ENCODE assay signal across 8 cellular contexts in genomic region chr16:84647830-84648594, GRCh38. TPM values are rescaled to one million over a fixed set of nuclear protein-coding genes. Genes with fewer than 3 reads are reported as not detected.
DNase-seq lines count a peak whose midpoint lies in the region; ATAC-seq and TF ChIP-seq lines count a peak whose summit lies in the region.

TSS of gene KLHL36 (plus strand) at chr16:84648511. CDS start at chr16:84650868, 2,357 bp downstream.

- no peaks in the 10 kb centered on the region for H3K27me3 ChIP-seq in CD4-positive, alpha-beta T cell (ENCODE audit: control insufficient read depth, insufficient read depth, low read length)
- no peaks in the 10 kb centered on the region; the same call in 1 of the 2 replicates for H3K27me3 ChIP-seq in iPS DF 6.9 (ENCODE audit: control insufficient read depth, insufficient read depth, low read length)
- H3K27me3 ChIP-seq in gastrocnemius medialis = no peaks in the 10 kb centered on the region

- TF ChIP-seq CTCF in CD4-positive, alpha-beta T cell (IDR thresholded peaks at IDR 0.05) = no peak
- TF ChIP-seq CTCF in gastrocnemius medialis (IDR thresholded peaks at IDR 0.05 in 4 of 5, conservative IDR thresholded peaks at IDR 0.05 in 1 of 5) = no peak

- POLR2A ChIA-PET in CD4-positive, alpha-beta T cell (lab: Charles Lee) = interaction anchor here (0.7 to 2.8 kb wide), 21 partner anchors 7 to 531 kb away, joined by 3 to 13 read pairs (median 3); partner anchors contain the start of genes COTL1, MBTPS1 and MEAK7

- peak; percentile 81 for ATAC-seq in CD4-positive, alpha-beta T cell (ENCODE audit: poor library complexity)
- ATAC-seq in HG03442 (IDR thresholded peaks at IDR 0.05; ENCODE audit: unreplicated experiment) = peak; percentile 79
- peak; percentile 86 for ATAC-seq in gastrocnemius medialis

- H3K9me3 Mint-ChIP-seq in CD4-positive, alpha-beta T cell = no peaks in the 10 kb centered on the region
- H3K9me3 Mint-ChIP-seq in T-helper 2 cell treated with Interferon-gamma antibody and Interleukin-4, amounts not matched to agents 5 μg/mL and 100 μg/mL, for 36 hours = no peaks in the 10 kb centered on the region

- CTCF ChIA-PET in CD4-positive, alpha-beta T cell (lab: Charles Lee) = interaction anchor here (1.4 to 2.4 kb wide), 4 partner anchors 24 to 141 kb away, joined by 4 to 8 read pairs (median 6); no protein-coding TSS in a partner anchor

- H3K36me3 ChIP-seq in iPS DF 6.9 (ENCODE audit: control insufficient read depth, insufficient read depth, low read length) = peaks cover 7% of the 10 kb centered on the region; the same call in 1 of the 2 replicates
- H3K36me3 ChIP-seq in gastrocnemius medialis = peaks cover 0 to 8% of the 10 kb centered on the region in 2 donors

- H3K9me3 ChIP-seq in CD4-positive, alpha-beta T cell (ENCODE audit: control insufficient read depth, low read length) = no peaks in the 10 kb centered on the region
- H3K9me3 ChIP-seq in iPS DF 6.9 (ENCODE audit: control insufficient read depth, insufficient read depth, low read length) (no peaks in the 10 kb centered on the region), gastrocnemius medialis (no peaks in the 10 kb centered on the region)

- intact Hi-C loops in CD4-positive, alpha-beta T cell (cut with DNase I, micrococcal nuclease) = no loop called here
- intact Hi-C loops in gastrocnemius medialis (cut with DNase I; ENCODE audit: low total_unique reads) = no loop called here

- H3K27me3 Mint-ChIP-seq in CD4-positive, alpha-beta T cell = no peaks in the 10 kb centered on the region
- peaks cover 23% of the 10 kb centered on the region for H3K27me3 Mint-ChIP-seq in T-helper 2 cell treated with Interferon-gamma antibody and Interleukin-4, amounts not matched to agents 5 μg/mL and 100 μg/mL, for 36 hours (ENCODE audit: low read depth)

- H3K36me3 Mint-ChIP-seq in CD4-positive, alpha-beta T cell (ENCODE audit: low read depth) = peaks cover 44% of the 10 kb centered on the region
- peaks cover 26% of the 10 kb centered on the region for H3K36me3 Mint-ChIP-seq in T-helper 2 cell treated with Interferon-gamma antibody and Interleukin-4, amounts not matched to agents 5 μg/mL and 100 μg/mL, for 36 hours (ENCODE audit: low read depth)

- peaks cover 51% of the 10 kb centered on the region for H3K4me1 Mint-ChIP-seq in CD4-positive, alpha-beta T cell (ENCODE audit: low read depth)
- peaks cover 38% of the 10 kb centered on the region for H3K4me1 Mint-ChIP-seq in T-helper 2 cell treated with Interferon-gamma antibody and Interleukin-4, amounts not matched to agents 5 μg/mL and 100 μg/mL, for 36 hours (ENCODE audit: low read depth)

- H3K4me3 Mint-ChIP-seq in CD4-positive, alpha-beta T cell = peak within 1 kb of the TSS; percentile 96
- H3K4me3 Mint-ChIP-seq in T-helper 2 cell treated with Interferon-gamma antibody and Interleukin-4, amounts not matched to agents 5 μg/mL and 100 μg/mL, for 36 hours = peak within 1 kb of the TSS; percentile 82

- H3K27ac Mint-ChIP-seq in CD4-positive, alpha-beta T cell = peak within 1 kb of the TSS; percentile 93
- peak within 1 kb of the TSS; percentile 80 for H3K27ac Mint-ChIP-seq in T-helper 2 cell treated with Interferon-gamma antibody and Interleukin-4, amounts not matched to agents 5 μg/mL and 100 μg/mL, for 36 hours

- peak within 1 kb of the TSS; percentile 62 for H3K27ac ChIP-seq in CD4-positive, alpha-beta T cell (ENCODE audit: low read depth, low read length)
- H3K27ac ChIP-seq in iPS DF 6.9 (ENCODE audit: low read length) (no peak within 1 kb of the TSS), gastrocnemius medialis (peak within 1 kb of the TSS; percentile 66 to 81 (median 76))

- in situ Hi-C loops in gastrocnemius medialis (cut with MboI; ENCODE audit: low sequenced_read_pairs in 4 of 4) = loop anchor here in 1 of 4 donors (25.0 kb wide), 1 partner anchor 314 kb away; no protein-coding TSS in a partner anchor

- peak; percentile 39 to 79 (median 65) for DNase-seq in CD4-positive, alpha-beta T cell
- DNase-seq in GM19240 (ENCODE audit: insufficient read length, low spot score) = peak; percentile 86
- DNase-seq in T-helper 2 cell treated with Interferon-gamma antibody and Interleukin-4, amounts not matched to agents 5 μg/mL and 100 μg/mL, for 36 hours (ENCODE audit: low spot score) = peak; percentile 84
- peak; percentile 77 for DNase-seq in astrocyte of the hippocampus (ENCODE audit: low read depth, low spot score)
- DNase-seq in iPS DF 6.9 (ENCODE audit: low read depth, low spot score) = no peak
- peak in 1 of 2 donors; percentile 36 for DNase-seq in gastrocnemius medialis
- DNase-seq in GOT3 (lab: John Stamatoyannopoulos, UW) = no peak

- TF ChIP-seq POLR2A in gastrocnemius medialis (IDR thresholded peaks at IDR 0.05) = peak in 1 of 2 donors; percentile 57

- H3K4me3 ChIP-seq in iPS DF 6.9 (ENCODE audit: low read length) = peak within 1 kb of the TSS; percentile 61; the same call in 1 of the 2 replicates
- peak within 1 kb of the TSS; percentile 64 to 99 (median 83) for H3K4me3 ChIP-seq in gastrocnemius medialis

- no CpG with 5 or more reads among the region's 77 CpGs for WGBS in iPS DF 6.9 (ENCODE audit: insufficient coverage, insufficient read length)

- H3K4me1 ChIP-seq in iPS DF 6.9 (ENCODE audit: control insufficient read depth, insufficient read depth, low read length) (0 out of 2 replicates have a peak, but pooled peaks cover 3% of the 10 kb centered on the region), gastrocnemius medialis (peaks cover 13 to 16% of the 10 kb centered on the region in 2 donors)

RNA-seq across cellular contexts. Expression of gene KLHL36, which starts in this region (rescaled TPM):
- total RNA-seq in CD4-positive, alpha-beta T cell = 10 to 100 TPM; 76.6 to 78.6 TPM
- 10 to 100 TPM; 15.6 to 33.9 (median 18.2) TPM for total RNA-seq in gastrocnemius medialis

Comparison
In these comparisons a context has a peak if more than half of its experiments do, and no peak if none do; other contexts are left out.
1. DNase-seq: peak in CD4-positive, alpha-beta T cell (10 of 10), GM19240 (single experiment), T-helper 2 cell treated with Interferon-gamma antibody and Interleukin-4, amounts not matched to agents 5 μg/mL and 100 μg/mL, for 36 hours (single experiment) and astrocyte of the hippocampus (single experiment); none in iPS DF 6.9 (single experiment) and GOT3 (single experiment).
2. Peak in every context shown above with its lines, with median percentiles within 50 percentile points of each other: ATAC-seq.